1 cellular context compared by ENCODE assay signal in the genomic region with DNA sequence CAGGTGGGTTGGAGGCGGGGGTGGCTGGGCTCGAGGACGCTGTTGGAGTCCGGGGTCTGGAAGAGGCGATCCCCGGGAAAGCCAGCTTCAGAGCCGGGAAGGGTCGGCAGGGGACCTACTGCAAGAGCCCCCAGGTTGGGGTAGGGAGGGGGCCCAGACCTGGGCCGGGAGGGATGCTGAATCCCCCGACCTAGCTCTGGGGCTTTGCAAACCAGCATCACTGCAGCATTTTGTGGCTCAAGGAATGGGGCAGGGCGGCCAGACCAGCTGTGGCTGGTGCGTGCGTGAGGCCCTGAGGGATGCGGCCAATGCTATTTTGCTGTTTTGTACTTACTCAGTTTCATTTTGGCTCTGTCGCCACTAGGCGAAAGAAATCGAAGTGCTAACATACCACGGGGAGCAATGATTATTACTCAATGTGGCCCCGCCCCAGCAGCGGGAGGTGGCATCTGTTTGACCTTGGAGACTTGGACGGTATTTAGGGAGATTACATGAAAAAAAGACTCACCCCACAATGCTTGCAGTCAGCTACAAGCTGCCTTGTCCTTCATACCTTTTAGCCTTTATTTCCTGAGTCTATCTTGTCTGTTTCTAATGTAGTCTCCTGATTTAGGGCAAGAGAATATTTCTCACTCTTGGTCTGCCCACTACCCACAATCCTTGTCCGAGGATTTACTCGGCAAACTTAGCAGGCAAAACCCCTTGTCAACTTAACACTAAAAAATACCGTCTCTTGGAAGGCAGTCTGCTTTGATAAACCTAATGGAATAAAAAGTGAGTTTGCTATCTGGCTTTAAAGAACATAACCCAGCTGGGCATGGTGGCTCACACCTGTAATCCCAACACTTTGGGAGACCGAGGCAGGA.
TF ChIP-seq lines count a peak whose summit lies in the region.

No MANE protein-coding gene starts in this region.

TF ChIP-seq in HepG2, 621 proteins besides CTCF, POLR2A, EP300 and RAD21 (continued from another document and continues in another):
- TF ChIP-seq, protein P1, sequence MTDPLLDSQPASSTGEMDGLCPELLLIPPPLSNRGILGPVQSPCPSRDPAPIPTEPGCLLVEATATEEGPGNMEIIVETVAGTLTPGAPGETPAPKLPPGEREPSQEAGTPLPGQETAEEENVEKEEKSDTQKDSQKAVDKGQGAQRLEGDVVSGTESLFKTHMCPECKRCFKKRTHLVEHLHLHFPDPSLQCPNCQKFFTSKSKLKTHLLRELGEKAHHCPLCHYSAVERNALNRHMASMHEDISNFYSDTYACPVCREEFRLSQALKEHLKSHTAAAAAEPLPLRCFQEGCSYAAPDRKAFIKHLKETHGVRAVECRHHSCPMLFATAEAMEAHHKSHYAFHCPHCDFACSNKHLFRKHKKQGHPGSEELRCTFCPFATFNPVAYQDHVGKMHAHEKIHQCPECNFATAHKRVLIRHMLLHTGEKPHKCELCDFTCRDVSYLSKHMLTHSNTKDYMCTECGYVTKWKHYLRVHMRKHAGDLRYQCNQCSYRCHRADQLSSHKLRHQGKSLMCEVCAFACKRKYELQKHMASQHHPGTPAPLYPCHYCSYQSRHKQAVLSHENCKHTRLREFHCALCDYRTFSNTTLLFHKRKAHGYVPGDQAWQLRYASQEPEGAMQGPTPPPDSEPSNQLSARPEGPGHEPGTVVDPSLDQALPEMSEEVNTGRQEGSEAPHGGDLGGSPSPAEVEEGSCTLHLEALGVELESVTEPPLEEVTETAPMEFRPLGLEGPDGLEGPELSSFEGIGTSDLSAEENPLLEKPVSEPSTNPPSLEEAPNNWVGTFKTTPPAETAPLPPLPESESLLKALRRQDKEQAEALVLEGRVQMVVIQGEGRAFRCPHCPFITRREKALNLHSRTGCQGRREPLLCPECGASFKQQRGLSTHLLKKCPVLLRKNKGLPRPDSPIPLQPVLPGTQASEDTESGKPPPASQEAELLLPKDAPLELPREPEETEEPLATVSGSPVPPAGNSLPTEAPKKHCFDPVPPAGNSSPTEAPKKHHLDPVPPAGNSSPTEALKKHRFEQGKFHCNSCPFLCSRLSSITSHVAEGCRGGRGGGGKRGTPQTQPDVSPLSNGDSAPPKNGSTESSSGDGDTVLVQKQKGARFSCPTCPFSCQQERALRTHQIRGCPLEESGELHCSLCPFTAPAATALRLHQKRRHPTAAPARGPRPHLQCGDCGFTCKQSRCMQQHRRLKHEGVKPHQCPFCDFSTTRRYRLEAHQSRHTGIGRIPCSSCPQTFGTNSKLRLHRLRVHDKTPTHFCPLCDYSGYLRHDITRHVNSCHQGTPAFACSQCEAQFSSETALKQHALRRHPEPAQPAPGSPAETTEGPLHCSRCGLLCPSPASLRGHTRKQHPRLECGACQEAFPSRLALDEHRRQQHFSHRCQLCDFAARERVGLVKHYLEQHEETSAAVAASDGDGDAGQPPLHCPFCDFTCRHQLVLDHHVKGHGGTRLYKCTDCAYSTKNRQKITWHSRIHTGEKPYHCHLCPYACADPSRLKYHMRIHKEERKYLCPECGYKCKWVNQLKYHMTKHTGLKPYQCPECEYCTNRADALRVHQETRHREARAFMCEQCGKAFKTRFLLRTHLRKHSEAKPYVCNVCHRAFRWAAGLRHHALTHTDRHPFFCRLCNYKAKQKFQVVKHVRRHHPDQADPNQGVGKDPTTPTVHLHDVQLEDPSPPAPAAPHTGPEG (CRISPR knock-in tag; IDR thresholded peaks at IDR 0.05): no peak
- TF ChIP-seq ZNF337 (CRISPR knock-in tag; IDR thresholded peaks at IDR 0.05; ENCODE audit: borderline replicate concordance, low read depth) (no peak), KLF16 (CRISPR knock-in tag; IDR thresholded peaks at IDR 0.05) (no peak), TOPORS (CRISPR knock-in tag; IDR thresholded peaks at IDR 0.05) (no peak), ZNF644 (CRISPR knock-in tag; IDR thresholded peaks at IDR 0.05; ENCODE audit: low read depth) (no peak), SMARCC2 (IDR thresholded peaks at IDR 0.05) (no peak), ZSCAN9 (CRISPR knock-in tag; IDR thresholded peaks at IDR 0.05; ENCODE audit: borderline replicate concordance) (no peak), ZNF646 (CRISPR knock-in tag; IDR thresholded peaks at IDR 0.05) (no peak), TRIM22 (IDR thresholded peaks at IDR 0.05) (no peak), ZNF292 (CRISPR knock-in tag; IDR thresholded peaks at IDR 0.05; ENCODE audit: borderline replicate concordance, low read depth) (no peak), SMAD3 (CRISPR knock-in tag; IDR thresholded peaks at IDR 0.05) (0 out of 2 replicates have a peak, but pooled peaks have one; percentile 29), SRY (CRISPR knock-in tag; IDR thresholded peaks at IDR 0.05) (no peak), ZNF710 (CRISPR knock-in tag; IDR thresholded peaks at IDR 0.05; ENCODE audit: borderline replicate concordance) (peak; percentile 28; the same call in 1 of the 2 replicates), SRSF4 (IDR thresholded peaks at IDR 0.05; ENCODE audit: low read depth, low read length, poor library complexity, severe bottlenecking) (no peak)
- TF ChIP-seq, protein P2, sequence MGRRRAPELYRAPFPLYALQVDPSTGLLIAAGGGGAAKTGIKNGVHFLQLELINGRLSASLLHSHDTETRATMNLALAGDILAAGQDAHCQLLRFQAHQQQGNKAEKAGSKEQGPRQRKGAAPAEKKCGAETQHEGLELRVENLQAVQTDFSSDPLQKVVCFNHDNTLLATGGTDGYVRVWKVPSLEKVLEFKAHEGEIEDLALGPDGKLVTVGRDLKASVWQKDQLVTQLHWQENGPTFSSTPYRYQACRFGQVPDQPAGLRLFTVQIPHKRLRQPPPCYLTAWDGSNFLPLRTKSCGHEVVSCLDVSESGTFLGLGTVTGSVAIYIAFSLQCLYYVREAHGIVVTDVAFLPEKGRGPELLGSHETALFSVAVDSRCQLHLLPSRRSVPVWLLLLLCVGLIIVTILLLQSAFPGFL (CRISPR knock-in tag; IDR thresholded peaks at IDR 0.05): no peak
- TF ChIP-seq, protein P3, sequence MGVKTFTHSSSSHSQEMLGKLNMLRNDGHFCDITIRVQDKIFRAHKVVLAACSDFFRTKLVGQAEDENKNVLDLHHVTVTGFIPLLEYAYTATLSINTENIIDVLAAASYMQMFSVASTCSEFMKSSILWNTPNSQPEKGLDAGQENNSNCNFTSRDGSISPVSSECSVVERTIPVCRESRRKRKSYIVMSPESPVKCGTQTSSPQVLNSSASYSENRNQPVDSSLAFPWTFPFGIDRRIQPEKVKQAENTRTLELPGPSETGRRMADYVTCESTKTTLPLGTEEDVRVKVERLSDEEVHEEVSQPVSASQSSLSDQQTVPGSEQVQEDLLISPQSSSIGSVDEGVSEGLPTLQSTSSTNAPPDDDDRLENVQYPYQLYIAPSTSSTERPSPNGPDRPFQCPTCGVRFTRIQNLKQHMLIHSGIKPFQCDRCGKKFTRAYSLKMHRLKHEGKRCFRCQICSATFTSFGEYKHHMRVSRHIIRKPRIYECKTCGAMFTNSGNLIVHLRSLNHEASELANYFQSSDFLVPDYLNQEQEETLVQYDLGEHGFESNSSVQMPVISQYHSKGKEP (CRISPR knock-in tag; IDR thresholded peaks at IDR 0.05): no peak
- TF ChIP-seq, protein P4, sequence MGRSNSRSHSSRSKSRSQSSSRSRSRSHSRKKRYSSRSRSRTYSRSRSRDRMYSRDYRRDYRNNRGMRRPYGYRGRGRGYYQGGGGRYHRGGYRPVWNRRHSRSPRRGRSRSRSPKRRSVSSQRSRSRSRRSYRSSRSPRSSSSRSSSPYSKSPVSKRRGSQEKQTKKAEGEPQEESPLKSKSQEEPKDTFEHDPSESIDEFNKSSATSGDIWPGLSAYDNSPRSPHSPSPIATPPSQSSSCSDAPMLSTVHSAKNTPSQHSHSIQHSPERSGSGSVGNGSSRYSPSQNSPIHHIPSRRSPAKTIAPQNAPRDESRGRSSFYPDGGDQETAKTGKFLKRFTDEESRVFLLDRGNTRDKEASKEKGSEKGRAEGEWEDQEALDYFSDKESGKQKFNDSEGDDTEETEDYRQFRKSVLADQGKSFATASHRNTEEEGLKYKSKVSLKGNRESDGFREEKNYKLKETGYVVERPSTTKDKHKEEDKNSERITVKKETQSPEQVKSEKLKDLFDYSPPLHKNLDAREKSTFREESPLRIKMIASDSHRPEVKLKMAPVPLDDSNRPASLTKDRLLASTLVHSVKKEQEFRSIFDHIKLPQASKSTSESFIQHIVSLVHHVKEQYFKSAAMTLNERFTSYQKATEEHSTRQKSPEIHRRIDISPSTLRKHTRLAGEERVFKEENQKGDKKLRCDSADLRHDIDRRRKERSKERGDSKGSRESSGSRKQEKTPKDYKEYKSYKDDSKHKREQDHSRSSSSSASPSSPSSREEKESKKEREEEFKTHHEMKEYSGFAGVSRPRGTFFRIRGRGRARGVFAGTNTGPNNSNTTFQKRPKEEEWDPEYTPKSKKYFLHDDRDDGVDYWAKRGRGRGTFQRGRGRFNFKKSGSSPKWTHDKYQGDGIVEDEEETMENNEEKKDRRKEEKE (IDR thresholded peaks at IDR 0.05): no peak
- TF ChIP-seq, protein P5, sequence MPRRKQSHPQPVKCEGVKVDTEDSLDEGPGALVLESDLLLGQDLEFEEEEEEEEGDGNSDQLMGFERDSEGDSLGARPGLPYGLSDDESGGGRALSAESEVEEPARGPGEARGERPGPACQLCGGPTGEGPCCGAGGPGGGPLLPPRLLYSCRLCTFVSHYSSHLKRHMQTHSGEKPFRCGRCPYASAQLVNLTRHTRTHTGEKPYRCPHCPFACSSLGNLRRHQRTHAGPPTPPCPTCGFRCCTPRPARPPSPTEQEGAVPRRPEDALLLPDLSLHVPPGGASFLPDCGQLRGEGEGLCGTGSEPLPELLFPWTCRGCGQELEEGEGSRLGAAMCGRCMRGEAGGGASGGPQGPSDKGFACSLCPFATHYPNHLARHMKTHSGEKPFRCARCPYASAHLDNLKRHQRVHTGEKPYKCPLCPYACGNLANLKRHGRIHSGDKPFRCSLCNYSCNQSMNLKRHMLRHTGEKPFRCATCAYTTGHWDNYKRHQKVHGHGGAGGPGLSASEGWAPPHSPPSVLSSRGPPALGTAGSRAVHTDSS (CRISPR knock-in tag; conservative IDR thresholded peaks at IDR 0.05): no peak
